Comparison of ENCODE assay signal across 8 cellular contexts in genomic region chr5:82396871-82397514, GRCh38.
DNase-seq lines count a peak whose midpoint lies in the region; ATAC-seq and TF ChIP-seq lines count a peak whose summit lies in the region.

No MANE protein-coding gene starts in this region.

- H3K36me3 ChIP-seq in gastrocnemius medialis, result no peaks in the 10 kb centered on the region

- no peak overlapping the region for H3K27ac ChIP-seq in gastrocnemius medialis

- peak; percentile 72 to 92 for ATAC-seq in gastrocnemius medialis
- ATAC-seq in HG03521 (IDR thresholded peaks at IDR 0.05; ENCODE audit: unreplicated experiment), result no peak

- no peaks in the 10 kb centered on the region for H3K4me1 ChIP-seq in gastrocnemius medialis

- no peak overlapping the region for H3K4me3 ChIP-seq in gastrocnemius medialis

- in situ Hi-C loops in gastrocnemius medialis (cut with MboI; ENCODE audit: low sequenced_read_pairs in 4 of 4), result no loop called here

- TF ChIP-seq CTCF in gastrocnemius medialis (IDR thresholded peaks at IDR 0.05 in 4 of 5, conservative IDR thresholded peaks at IDR 0.05 in 1 of 5), result no peak

- intact Hi-C loops in cardiac septum (cut with DNase I), result loop anchor here (5.0 kb wide), 1 partner anchor 40 kb away; no protein-coding TSS in a partner anchor
- intact Hi-C loops in gastrocnemius medialis (cut with DNase I; ENCODE audit: low total_unique reads), result loop anchor here (10.0 kb wide), 1 partner anchor 48 kb away; no protein-coding TSS in a partner anchor

- H3K9me3 ChIP-seq in gastrocnemius medialis, result no peaks in the 10 kb centered on the region

- TF ChIP-seq POLR2A in gastrocnemius medialis (IDR thresholded peaks at IDR 0.05), result no peak

- DNase-seq in GOT3 (lab: John Stamatoyannopoulos, UW), result peak; percentile 41
- peak; percentile 81 for DNase-seq in T1000 (lab: John Stamatoyannopoulos, UW)
- DNase-seq in cardiac septum (ENCODE audit: low spot score), result peak; percentile 83
- DNase-seq in gastrocnemius medialis, result peak; percentile 38 to 58
- DNase-seq in stimulated activated CD4-positive, alpha-beta T cell treated with anti-CD3 and anti-CD28 coated beads, Interleukin-12 subunit alpha, Interleukin-12 subunit beta, amount 100 ng/mL, for 4 hours, result no peak
- DNase-seq in T-helper 1 cell, result no peak
- DNase-seq in activated naive CD4-positive, alpha-beta T cell (lab: John Stamatoyannopoulos, UW), result no peak

- H3K27me3 ChIP-seq in gastrocnemius medialis, result no peaks in the 10 kb centered on the region

Comparison
In these comparisons a context has a peak if more than half of its experiments do, and no peak if none do; other contexts are left out.
1. DNase-seq: peak in GOT3 (single experiment), T1000 (single experiment), cardiac septum (single experiment) and gastrocnemius medialis (2 of 2); none in stimulated activated CD4-positive, alpha-beta T cell treated with anti-CD3 and anti-CD28 coated beads, Interleukin-12 subunit alpha, Interleukin-12 subunit beta, amount 100 ng/mL, for 4 hours (single experiment), T-helper 1 cell (0 of 5) and activated naive CD4-positive, alpha-beta T cell (0 of 4).